In the genomic region with DNA sequence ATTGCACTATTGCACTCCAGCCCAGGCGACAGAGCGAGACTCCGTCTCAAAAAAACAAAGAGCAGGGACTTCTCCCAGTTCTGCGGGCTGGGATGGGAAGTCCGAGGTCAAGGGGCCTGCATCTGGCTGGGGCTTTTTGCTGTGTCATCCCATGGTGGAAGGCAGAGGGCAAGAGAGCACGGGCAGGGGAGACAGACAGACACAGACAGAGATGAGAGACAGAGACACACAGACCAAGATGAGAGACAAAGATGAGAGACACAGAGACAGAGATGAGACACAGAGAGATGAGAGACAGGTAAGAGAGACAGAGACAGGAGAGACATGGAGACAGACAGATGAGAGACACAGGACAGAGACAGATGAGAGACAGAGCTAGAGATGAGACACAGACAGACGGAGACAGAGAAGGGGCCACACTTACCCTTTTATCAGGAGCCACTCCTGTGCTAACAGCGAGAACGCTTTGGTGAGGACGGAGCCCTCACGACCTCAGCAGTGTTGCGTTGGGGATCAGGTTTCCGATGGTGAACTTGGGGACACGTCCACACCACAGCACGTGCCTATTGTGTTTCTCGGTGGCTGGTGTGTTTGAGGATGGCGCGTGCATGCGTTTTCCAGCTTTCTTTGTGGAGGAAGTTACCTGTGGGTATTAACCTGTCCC, we compare ENCODE assay signal across 14 cellular contexts. TPM values are rescaled to one million over a fixed set of nuclear protein-coding genes. Genes with fewer than 3 reads are reported as not detected.
DNase-seq lines count a peak whose midpoint lies in the region; ATAC-seq and TF ChIP-seq lines count a peak whose summit lies in the region.
"Had no signal": no experiment of that assay in that cellular context is flagged by ENCODE, and none has a peak within 500 bp of the region (broad histone marks: within the 10 kb centered on the region; RNA-seq: fewer than 3 reads in every experiment).

No MANE protein-coding gene starts in this region.

- H3K4me1 ChIP-seq in colonic mucosa (peaks cover 12% of the 10 kb centered on the region), mucosa of stomach (ENCODE audit: control insufficient read depth, insufficient read depth, low read length) (peaks cover 23% of the 10 kb centered on the region)
- H3K4me1 ChIP-seq in naive thymus-derived CD4-positive, alpha-beta T cell (ENCODE audit: control insufficient read depth in 2 of 2, insufficient read depth in 2 of 2, low read length in 2 of 2) = peaks cover 0 to 16% of the 10 kb centered on the region in 2 donors

- peak overlapping the region; percentile 34 for H3K27ac Mint-ChIP-seq in stimulated activated naive CD8-positive, alpha-beta T cell treated with anti-CD3 and anti-CD28 coated beads, Interleukin-15, Interleukin-2, amounts not matched to agents 100 ng/mL and 50 ng/mL, for 24 hours
- H3K27ac Mint-ChIP-seq in naive thymus-derived CD4-positive, alpha-beta T cell = no peak overlapping the region

- H3K9me3 Mint-ChIP-seq in stimulated activated naive CD8-positive, alpha-beta T cell treated with anti-CD3 and anti-CD28 coated beads, Interleukin-15, Interleukin-2, amounts not matched to agents 100 ng/mL and 50 ng/mL, for 24 hours = no peaks in the 10 kb centered on the region
- no peaks in the 10 kb centered on the region for H3K9me3 Mint-ChIP-seq in naive thymus-derived CD4-positive, alpha-beta T cell

- H3K36me3 ChIP-seq in colonic mucosa (peaks cover 14% of the 10 kb centered on the region), mucosa of stomach (ENCODE audit: control insufficient read depth, insufficient read depth, low read length) (peaks cover 7% of the 10 kb centered on the region)
- peaks cover 0 to 72% (median 4%) of the 10 kb centered on the region in 3 experiments for H3K36me3 ChIP-seq in naive thymus-derived CD4-positive, alpha-beta T cell (ENCODE audit: control insufficient read depth in 2 of 3, insufficient read depth in 3 of 3, low read length in 3 of 3)

- H3K27me3 ChIP-seq in colonic mucosa (no peaks in the 10 kb centered on the region), mucosa of stomach (ENCODE audit: control insufficient read depth, insufficient read depth, low read length) (no peaks in the 10 kb centered on the region)
- H3K27me3 ChIP-seq in naive thymus-derived CD4-positive, alpha-beta T cell (ENCODE audit: control insufficient read depth in 2 of 2, insufficient read depth in 2 of 2, low read length in 2 of 2) = no peaks in the 10 kb centered on the region

- H3K4me3 Mint-ChIP-seq in stimulated activated naive CD8-positive, alpha-beta T cell treated with anti-CD3 and anti-CD28 coated beads, Interleukin-15, Interleukin-2, amounts not matched to agents 100 ng/mL and 50 ng/mL, for 24 hours = no peak overlapping the region
- no peak overlapping the region for H3K4me3 Mint-ChIP-seq in naive thymus-derived CD4-positive, alpha-beta T cell

- POLR2A ChIA-PET in naive thymus-derived CD4-positive, alpha-beta T cell (lab: Charles Lee) = no interaction called here

- intact Hi-C loops in colonic mucosa (cut with DNase I) = no loop called here
- intact Hi-C loops in naive thymus-derived CD4-positive, alpha-beta T cell (cut with micrococcal nuclease) = no loop called here

- H3K9me3 ChIP-seq in colonic mucosa (no peaks in the 10 kb centered on the region), mucosa of stomach (ENCODE audit: control insufficient read depth, low read length) (no peaks in the 10 kb centered on the region)
- no peaks in the 10 kb centered on the region for H3K9me3 ChIP-seq in naive thymus-derived CD4-positive, alpha-beta T cell (ENCODE audit: control insufficient read depth in 2 of 3, low read length in 3 of 3)

- CTCF ChIA-PET in naive thymus-derived CD4-positive, alpha-beta T cell (lab: Charles Lee) = no interaction called here

- peaks cover 31% of the 10 kb centered on the region for H3K36me3 Mint-ChIP-seq in stimulated activated naive CD8-positive, alpha-beta T cell treated with anti-CD3 and anti-CD28 coated beads, Interleukin-15, Interleukin-2, amounts not matched to agents 100 ng/mL and 50 ng/mL, for 24 hours (ENCODE audit: low read depth)
- H3K36me3 Mint-ChIP-seq in naive thymus-derived CD4-positive, alpha-beta T cell = peaks cover 4 to 29% (median 6%) of the 10 kb centered on the region in 5 donors

- no peak for DNase-seq in stimulated activated naive CD8-positive, alpha-beta T cell treated with anti-CD3 and anti-CD28 coated beads, Interleukin-15, Interleukin-2, amounts not matched to agents 100 U/mL and 50 U/mL, for 24 hours
- DNase-seq in colonic mucosa (no peak), OCI-M2 (lab: John Stamatoyannopoulos, UW; ENCODE audit: unreplicated experiment) (no peak)
- no peak for DNase-seq in stimulated activated naive CD4-positive, alpha-beta T cell (lab: John Stamatoyannopoulos, UW)
- DNase-seq in naive thymus-derived CD4-positive, alpha-beta T cell = no peak
- DNase-seq: activated CD4-positive, alpha-beta T cell treated with anti-CD3 and anti-CD28 coated beads for 1 hour; activated naive CD4-positive, alpha-beta T cell; NCI-H2081 treated with DMSO at 0.1 percent for 48 hours; retina had no signal

- TF ChIP-seq CTCF in colonic mucosa (IDR thresholded peaks at IDR 0.05) = no peak

- peak overlapping the region; percentile 40 for H3K27ac ChIP-seq in colonic mucosa
- H3K27ac ChIP-seq in naive thymus-derived CD4-positive, alpha-beta T cell (ENCODE audit: low read depth, low read length) = no peak overlapping the region

- H3K4me1 Mint-ChIP-seq in stimulated activated naive CD8-positive, alpha-beta T cell treated with anti-CD3 and anti-CD28 coated beads, Interleukin-15, Interleukin-2, amounts not matched to agents 100 ng/mL and 50 ng/mL, for 24 hours (ENCODE audit: low read depth) = peaks cover 15% of the 10 kb centered on the region
- H3K4me1 Mint-ChIP-seq in naive thymus-derived CD4-positive, alpha-beta T cell = peaks cover 7 to 22% (median 14%) of the 10 kb centered on the region in 7 donors

- H3K4me3 ChIP-seq in colonic mucosa (peak overlapping the region; percentile 1), mucosa of stomach (ENCODE audit: low read length) (no peak overlapping the region)
- H3K4me3 ChIP-seq in naive thymus-derived CD4-positive, alpha-beta T cell (ENCODE audit: low read length) = no peak overlapping the region

- ATAC-seq in stimulated activated naive CD8-positive, alpha-beta T cell treated with anti-CD3 and anti-CD28 coated beads, Interleukin-15, Interleukin-2, amounts not matched to agents 100 U/mL and 50 U/mL, for 24 hours = no peak
- no peak for ATAC-seq in GM19452 (IDR thresholded peaks at IDR 0.05; ENCODE audit: unreplicated experiment)
- ATAC-seq in naive thymus-derived CD4-positive, alpha-beta T cell = no peak

- H3K9ac ChIP-seq in colonic mucosa (ENCODE audit: low read depth in 2 of 2, low read length in 2 of 2) (peak overlapping the region in 1 of 2 donors; percentile 69), mucosa of stomach (ENCODE audit: low read length) (peak overlapping the region; percentile 7)

- H3K27me3 Mint-ChIP-seq in stimulated activated naive CD8-positive, alpha-beta T cell treated with anti-CD3 and anti-CD28 coated beads, Interleukin-15, Interleukin-2, amounts not matched to agents 100 ng/mL and 50 ng/mL, for 24 hours = no peaks in the 10 kb centered on the region
- H3K27me3 Mint-ChIP-seq in naive thymus-derived CD4-positive, alpha-beta T cell = no peaks in the 10 kb centered on the region

RNA-seq across cellular contexts. Expression of gene TOR4A, which starts 8.9 kb away (rescaled TPM):
- 10 to 100 TPM; 57.1 to 63.9 TPM for total RNA-seq in colonic mucosa
- total RNA-seq in naive thymus-derived CD4-positive, alpha-beta T cell = 10 to 100 TPM in 2 of 5 experiments, 1 to 10 TPM in 2, under 1 TPM in 1; 0.84 to 16.6 (median 2.3) TPM
- polyA plus RNA-seq in naive thymus-derived CD4-positive, alpha-beta T cell = under 1 TPM in 1 of 2 donors, not detected in 1; 0.07 TPM

RNA-seq across cellular contexts. Expression of gene NELFB, which starts 13.5 kb away (rescaled TPM):
- 10 to 100 TPM; 62.1 to 87.1 TPM for total RNA-seq in colonic mucosa
- 10 to 100 TPM; 33.4 to 64.2 (median 38.9) TPM for total RNA-seq in naive thymus-derived CD4-positive, alpha-beta T cell
- polyA plus RNA-seq in naive thymus-derived CD4-positive, alpha-beta T cell = 10 to 100 TPM; 22.9 to 36.5 TPM

RNA-seq across cellular contexts. Expression of gene STPG3, which starts 17.6 kb away (rescaled TPM):
- total RNA-seq in colonic mucosa = not detected
- total RNA-seq in naive thymus-derived CD4-positive, alpha-beta T cell = not detected
- polyA plus RNA-seq in naive thymus-derived CD4-positive, alpha-beta T cell = not detected
- total RNA-seq: HT1080, RPMI7951 had no signal

RNA-seq across cellular contexts. Expression of gene TUBB4B, which starts 27.6 kb away (rescaled TPM):
- total RNA-seq in colonic mucosa = 100 to 1,000 TPM; 303 to 779 TPM
- total RNA-seq in naive thymus-derived CD4-positive, alpha-beta T cell = 100 to 1,000 TPM in 1 of 5 experiments, 10 to 100 TPM in 4; 44.2 to 260 (median 87.5) TPM
- polyA plus RNA-seq in naive thymus-derived CD4-positive, alpha-beta T cell = 10 to 100 TPM; 17.5 to 49.9 TPM

RNA-seq across cellular contexts. Expression of gene NRARP, which starts 33.4 kb away (rescaled TPM):
- 100 to 1,000 TPM; 120 to 178 TPM for total RNA-seq in colonic mucosa
- total RNA-seq in naive thymus-derived CD4-positive, alpha-beta T cell = 1 to 10 TPM in 3 of 5 experiments, under 1 TPM in 2; 0.70 to 2.7 (median 1.7) TPM
- not detected for polyA plus RNA-seq in naive thymus-derived CD4-positive, alpha-beta T cell
